19 cellular contexts compared by ENCODE assay signal in genomic region chr2:129297430-129297829, GRCh38.
DNase-seq lines count a peak whose midpoint lies in the region; ATAC-seq and TF ChIP-seq lines count a peak whose summit lies in the region.
"Had no signal": no experiment of that assay in that cellular context is flagged by ENCODE, and none has a peak within 500 bp of the region (broad histone marks: within the 10 kb centered on the region; RNA-seq: fewer than 3 reads in every experiment).

No MANE protein-coding gene starts in this region.

- no peak overlapping the region for H3K9ac ChIP-seq in HCT116 (ENCODE audit: low read length)
- H3K9ac ChIP-seq: parathyroid adenoma had no signal

- no peaks in the 10 kb centered on the region for H3K9me2 ChIP-seq in HCT116 (ENCODE audit: insufficient read depth)

- H3K27ac Mint-ChIP-seq in chondrocyte (ENCODE audit: unreplicated experiment) (no peak overlapping the region), progenitor cell of endocrine pancreas (no peak overlapping the region)
- H3K27ac Mint-ChIP-seq: activated naive CD8-positive, alpha-beta T cell treated with anti-CD3 and anti-CD28 coated beads, Interleukin-2, amount 50 U/mL, for 24 hours; stimulated activated naive CD8-positive, alpha-beta T cell treated with anti-CD3 and anti-CD28 coated beads, Interleukin-15, Interleukin-2, amounts not matched to agents 100 ng/mL and 50 ng/mL, for 24 hours had no signal

- BruUV-seq in HCT116 (replicated peaks; lab: Mats Ljungman, UMichigan) = no TSS peak

- POLR2A ChIA-PET in HCT116 (lab: Charles Lee) = no interaction called here

- no peak overlapping the region for H3K4me3 ChIP-seq in HCT116 (replicated peaks in 1 of 2; ENCODE audit: low read depth in 1 of 2, low read length in 2 of 2)
- H3K4me3 ChIP-seq: esophagus muscularis mucosa, lung, PC-9, SJCRH30 had no signal

- peaks cover 6% of the 10 kb centered on the region for H3K9me3 Mint-ChIP-seq in chondrocyte (ENCODE audit: low read depth)
- peaks cover 6% of the 10 kb centered on the region for H3K9me3 Mint-ChIP-seq in progenitor cell of endocrine pancreas (ENCODE audit: low read depth)

- CTCF ChIA-PET in HCT116 (lab: Charles Lee) = no interaction called here

- TF ChIP-seq CTCF in GM10266 (IDR thresholded peaks at IDR 0.05; ENCODE audit: control insufficient read depth, insufficient read depth, low read depth, missing control alignments) (peak; percentile 18), HCT116 (IDR thresholded peaks at IDR 0.05 in 2 of 3, conservative IDR thresholded peaks at IDR 0.05 in 1 of 3; ENCODE audit: borderline replicate concordance in 1 of 3, insufficient read depth in 1 of 3, low read depth in 2 of 3, low read length in 2 of 3) (peak in 1 of 3 experiments; percentile 28; a peak in 2 of 6 replicates), chondrocyte (IDR thresholded peaks at IDR 0.05) (peak; percentile 11), progenitor cell of endocrine pancreas (IDR thresholded peaks at IDR 0.05; ENCODE audit: unreplicated experiment) (peak; percentile 21)

- RAD21 ChIA-PET in HCT116 (lab: Charles Lee; ENCODE audit: low non-redundant PET in 1 of 2, low total read pairs in 2 of 2, uncharacterized antibody in 2 of 2, unreplicated experiment in 2 of 2) = no interaction called here

- TF ChIP-seq RAD21 in HCT116 (IDR thresholded peaks at IDR 0.05; ENCODE audit: low read depth) = peak; percentile 41

- no peak overlapping the region for H2AFZ ChIP-seq in HCT116 (ENCODE audit: low read depth, low read length, poor library complexity, severe bottlenecking)
- H2AFZ ChIP-seq: parathyroid adenoma, PC-9 had no signal

- H3K4me2 ChIP-seq in HCT116 (ENCODE audit: low read length) = no peak overlapping the region
- H3K4me2 ChIP-seq: PC-9 had no signal

- no peaks in the 10 kb centered on the region for H3K9me3 ChIP-seq in HCT116 (ENCODE audit: control insufficient read depth in 1 of 2, insufficient read depth in 1 of 2, low read depth in 1 of 2, low read length in 2 of 2)
- H3K9me3 ChIP-seq: esophagus muscularis mucosa, SJCRH30 had no signal

- H3K36me3 Mint-ChIP-seq in chondrocyte (ENCODE audit: low read depth) (no peaks in the 10 kb centered on the region), progenitor cell of endocrine pancreas (ENCODE audit: insufficient read depth) (no peaks in the 10 kb centered on the region)

- no peak overlapping the region for H3K27ac ChIP-seq in HCT116 (ENCODE audit: low read depth, low read length)
- H3K27ac ChIP-seq: parathyroid adenoma, PC-9, SJCRH30 had no signal

- no peak for ATAC-seq in HCT116
- no peak for ATAC-seq in esophagus mucosa
- no peak for ATAC-seq in HG03039 (IDR thresholded peaks at IDR 0.05; ENCODE audit: unreplicated experiment)
- ATAC-seq: activated naive CD8-positive, alpha-beta T cell treated with anti-CD3 and anti-CD28 coated beads, Interleukin-2, amount 50 U/mL, for 24 hours had no signal

- H3K4me1 Mint-ChIP-seq in chondrocyte (ENCODE audit: low read depth) (no peaks in the 10 kb centered on the region), progenitor cell of endocrine pancreas (ENCODE audit: low read depth) (no peaks in the 10 kb centered on the region)
- H3K4me1 Mint-ChIP-seq: activated naive CD8-positive, alpha-beta T cell treated with anti-CD3 and anti-CD28 coated beads, Interleukin-2, amount 50 U/mL, for 24 hours had no signal

- no peaks in the 10 kb centered on the region for H3K36me3 ChIP-seq in HCT116 (ENCODE audit: control insufficient read depth in 1 of 2, insufficient read depth in 2 of 2, low read length in 2 of 2)
- H3K36me3 ChIP-seq: esophagus muscularis mucosa, SJCRH30 had no signal

- no peak for TF ChIP-seq POLR2A in HCT116 (IDR thresholded peaks at IDR 0.05; ENCODE audit: borderline replicate concordance, extremely low read depth, insufficient read depth, insufficient read length)

- H3K4me1 ChIP-seq in HCT116 (ENCODE audit: control insufficient read depth in 1 of 2, insufficient read depth in 2 of 2, low read length in 2 of 2) = no peaks in the 10 kb centered on the region
- H3K4me1 ChIP-seq: parathyroid adenoma, SJCRH30 had no signal

- no peaks in the 10 kb centered on the region for H4K20me1 ChIP-seq in HCT116 (ENCODE audit: insufficient read depth)

- DNase-seq in GM10266 (ENCODE audit: extremely low spot score) (no peak), HCT116 (ENCODE audit: low read depth, low spot score) (no peak), chondrocyte (ENCODE audit: low spot score) (no peak), progenitor cell of endocrine pancreas (ENCODE audit: low spot score, unreplicated experiment) (no peak), NCI-H2171 (lab: John Stamatoyannopoulos, UW) (no peak)
- DNase-seq: activated CD4-positive, CD25-positive, alpha-beta regulatory T cell treated with anti-CD3 and anti-CD28 coated beads, Interleukin-2, amount 50 U/mL, for 72 hours; activated naive CD8-positive, alpha-beta T cell treated with anti-CD3 and anti-CD28 coated beads, Interleukin-2, amount 50 U/mL, for 24 hours; IMR-90; MV-4-11; NCI-H69; PC-9; stimulated activated CD4-positive, alpha-beta T cell treated with anti-CD3 and anti-CD28 coated beads, Interleukin-2, amount 100 ng/mL, for 24 hours had no signal

- intact Hi-C loops in HCT116 (cut with micrococcal nuclease) = no loop called here

- H3K79me2 ChIP-seq in HCT116 (ENCODE audit: insufficient read depth, low read length) = no peaks in the 10 kb centered on the region
- H3K79me2 ChIP-seq: parathyroid adenoma had no signal

- no peak overlapping the region for H3K4me3 Mint-ChIP-seq in chondrocyte (ENCODE audit: unreplicated experiment)
- H3K4me3 Mint-ChIP-seq in progenitor cell of endocrine pancreas (ENCODE audit: low read depth) = no peak overlapping the region
- H3K4me3 Mint-ChIP-seq: activated naive CD8-positive, alpha-beta T cell treated with anti-CD3 and anti-CD28 coated beads, Interleukin-2, amount 50 U/mL, for 24 hours; stimulated activated naive CD8-positive, alpha-beta T cell treated with anti-CD3 and anti-CD28 coated beads, Interleukin-15, Interleukin-2, amounts not matched to agents 100 ng/mL and 50 ng/mL, for 24 hours had no signal

- H3K27me3 Mint-ChIP-seq in chondrocyte (ENCODE audit: low read depth) (peaks cover 3% of the 10 kb centered on the region), progenitor cell of endocrine pancreas (peaks cover 10% of the 10 kb centered on the region)
- H3K27me3 Mint-ChIP-seq: activated naive CD8-positive, alpha-beta T cell treated with anti-CD3 and anti-CD28 coated beads, Interleukin-2, amount 50 U/mL, for 24 hours; stimulated activated naive CD8-positive, alpha-beta T cell treated with anti-CD3 and anti-CD28 coated beads, Interleukin-15, Interleukin-2, amounts not matched to agents 100 ng/mL and 50 ng/mL, for 24 hours had no signal

- H3K27me3 ChIP-seq in HCT116 (ENCODE audit: insufficient read depth, low read length) = peaks cover 33% of the 10 kb centered on the region
- H3K27me3 ChIP-seq: esophagus muscularis mucosa, SJCRH30 had no signal

TF ChIP-seq in HCT116, 20 proteins besides CTCF, POLR2A, EP300 and RAD21 (continues in another document):
- no peak for TF ChIP-seq JUND (IDR thresholded peaks at IDR 0.05)
- TF ChIP-seq ZFX (IDR thresholded peaks at IDR 0.05) = no peak
- TF ChIP-seq EZH2 (IDR thresholded peaks at IDR 0.05) = no peak
- TF ChIP-seq POLR2AphosphoS5 (IDR thresholded peaks at IDR 0.05; ENCODE audit: low read depth, low read length) = no peak
- no peak for TF ChIP-seq SP1 (IDR thresholded peaks at IDR 0.05; ENCODE audit: low read depth)
- TF ChIP-seq ELF1 (IDR thresholded peaks at IDR 0.05; ENCODE audit: borderline replicate concordance, low read depth) = no peak
- no peak for TF ChIP-seq MAX (IDR thresholded peaks at IDR 0.05)
- TF ChIP-seq EZH2phosphoT487 (IDR thresholded peaks at IDR 0.05; ENCODE audit: borderline replicate concordance) = no peak
- TF ChIP-seq ZNF274 (IDR thresholded peaks at IDR 0.05; ENCODE audit: low read depth, low read length) = no peak
- no peak for TF ChIP-seq EGR1 (IDR thresholded peaks at IDR 0.05; ENCODE audit: low read depth)
- TF ChIP-seq REST (IDR thresholded peaks at IDR 0.05; ENCODE audit: low read depth) = no peak
- no peak for TF ChIP-seq TCF7L2 (IDR thresholded peaks at IDR 0.05; ENCODE audit: borderline replicate concordance, extremely low read depth, insufficient read depth, insufficient read length)
- no peak for TF ChIP-seq SRF (IDR thresholded peaks at IDR 0.05; ENCODE audit: low read depth)
- no peak for TF ChIP-seq ATF3 (IDR thresholded peaks at IDR 0.05)
- TF ChIP-seq CBX3 (IDR thresholded peaks at IDR 0.05; ENCODE audit: low read depth) = no peak
- TF ChIP-seq FOSL1 (IDR thresholded peaks at IDR 0.05; ENCODE audit: low read depth) = no peak
